Comparison of ENCODE assay signal across 13 cellular contexts in the genomic region with DNA sequence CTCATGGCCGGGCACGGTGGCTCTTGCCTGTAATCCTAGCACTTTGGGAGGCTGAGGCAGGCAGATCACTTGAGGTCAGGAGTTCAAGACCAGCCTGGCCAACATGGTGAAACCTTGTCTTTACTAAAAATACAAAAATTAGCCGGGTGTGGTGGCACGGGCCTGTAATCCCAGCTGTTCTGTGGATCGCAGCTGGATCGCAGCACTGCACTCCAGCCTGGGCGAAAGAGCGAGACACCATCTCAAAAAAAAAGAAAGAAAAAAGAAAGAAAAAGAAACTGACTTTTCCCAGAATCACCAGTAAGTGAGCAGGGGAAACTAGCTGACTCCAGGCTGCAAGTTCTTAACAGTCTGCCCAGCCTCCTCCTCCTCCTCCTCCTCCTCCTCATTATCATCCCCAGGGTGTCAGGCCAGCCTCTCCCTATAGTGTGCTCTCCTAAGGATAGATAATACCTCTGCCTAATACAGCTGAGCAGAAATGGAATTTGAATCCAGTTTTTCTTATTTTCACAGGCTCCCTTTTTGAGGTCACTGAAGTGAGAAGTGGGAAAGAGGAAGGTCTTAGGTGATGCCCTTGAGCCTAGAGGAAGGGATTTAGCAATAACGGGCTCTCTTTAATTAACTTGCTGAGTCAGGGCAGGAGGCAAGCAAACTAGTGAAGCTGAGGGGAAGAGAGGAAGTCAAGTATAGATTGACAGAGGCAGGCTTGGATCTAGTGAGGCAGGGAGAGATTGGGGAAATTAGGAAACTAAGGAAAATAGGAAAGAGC. TPM values are rescaled to one million over a fixed set of nuclear protein-coding genes. Genes with fewer than 3 reads are reported as not detected.
A peak's percentile ranks its signal among the peaks of the same experiment; 100 is the strongest.
DNase-seq lines count a peak whose midpoint lies in the region; ATAC-seq and TF ChIP-seq lines count a peak whose summit lies in the region.
"Had no signal": no experiment of that assay in that cellular context is flagged by ENCODE, and none has a peak within 500 bp of the region (broad histone marks: within the 10 kb centered on the region; RNA-seq: fewer than 3 reads in every experiment).

No MANE protein-coding gene starts in this region.

- no peaks in the 10 kb centered on the region for H3K27me3 ChIP-seq in heart right ventricle
- no peaks in the 10 kb centered on the region for H3K27me3 ChIP-seq in gastrocnemius medialis
- H3K27me3 ChIP-seq: uterus had no signal

- TF ChIP-seq POLR2A in gastrocnemius medialis (IDR thresholded peaks at IDR 0.05): no peak

- H3K4me3 ChIP-seq in heart right ventricle (no peak overlapping the region), gastrocnemius medialis (no peak overlapping the region)
- H3K4me3 ChIP-seq: uterus had no signal

- in situ Hi-C loops in gastrocnemius medialis (cut with MboI; ENCODE audit: low sequenced_read_pairs in 4 of 4): loop anchor here in 2 of 4 donors (10.0 kb wide), 1 partner anchor 106 kb away; no protein-coding TSS in a partner anchor

- intact Hi-C loops in heart right ventricle (cut with DNase I) (loop anchor here in 1 of 10 donors (10.0 kb wide), 1 partner anchor 96 kb away; a partner anchor contains a TSS), gastrocnemius medialis (cut with DNase I; ENCODE audit: low total_unique reads) (no loop called here)

- ATAC-seq in heart right ventricle (peak in 7 of 8 donors; percentile 37 to 85 (median 69)), gastrocnemius medialis (peak; percentile 33 to 51), HG03521 (IDR thresholded peaks at IDR 0.05; ENCODE audit: unreplicated experiment) (no peak)

- no peak for TF ChIP-seq CTCF in heart right ventricle (IDR thresholded peaks at IDR 0.05)
- TF ChIP-seq CTCF in gastrocnemius medialis (IDR thresholded peaks at IDR 0.05 in 4 of 5, conservative IDR thresholded peaks at IDR 0.05 in 1 of 5): no peak

- H3K9me3 ChIP-seq in heart right ventricle: no peaks in the 10 kb centered on the region
- H3K9me3 ChIP-seq in gastrocnemius medialis: no peaks in the 10 kb centered on the region
- H3K9me3 ChIP-seq: uterus had no signal

- peaks cover 0 to 21% (median 0%) of the 10 kb centered on the region in 9 donors for H3K4me1 ChIP-seq in heart right ventricle
- no peaks in the 10 kb centered on the region for H3K4me1 ChIP-seq in gastrocnemius medialis
- H3K4me1 ChIP-seq: uterus had no signal

- H3K36me3 ChIP-seq in heart right ventricle: no peaks in the 10 kb centered on the region
- no peaks in the 10 kb centered on the region for H3K36me3 ChIP-seq in gastrocnemius medialis
- H3K36me3 ChIP-seq: uterus had no signal

- peak; percentile 24 for DNase-seq in HT1080 (ENCODE audit: low read depth)
- peak; percentile 72 for DNase-seq in RPMI8226
- no peak for DNase-seq in heart right ventricle
- DNase-seq in gastrocnemius medialis: no peak
- no peak for DNase-seq in activated CD4-positive, alpha-beta T cell treated with anti-CD3 and anti-CD28 coated beads for 4 hours
- no peak for DNase-seq in foreskin melanocyte
- no peak for DNase-seq in NCI-H345 treated with DMSO at 0.1 percent for 48 hours (lab: John Stamatoyannopoulos, UW; ENCODE audit: unreplicated experiment)
- DNase-seq: activated naive CD8-positive, alpha-beta T cell treated with anti-CD3 and anti-CD28 coated beads for 36 hours; hippocampal formation; midbrain; NCI-H446; uterus had no signal

- 73 to 83% methylated on average over 9 of the region's 9 CpGs for WGBS in heart right ventricle, 2 donors

- H3K27ac ChIP-seq in heart right ventricle: peak overlapping the region in 4 of 10 donors; percentile 10 to 85 (median 39)
- H3K27ac ChIP-seq in gastrocnemius medialis: peak overlapping the region in 1 of 4 donors; percentile 2
- H3K27ac ChIP-seq: uterus had no signal

RNA-seq across cellular contexts. Expression of a gene that starts 11.8 kb away (rescaled TPM):
- 20.1 and 26.3 TPM in 2 replicates for total RNA-seq in HT1080 (2014; rRNA removed; shearing (Covaris generic))
- polyA plus RNA-seq in HT1080 (2015; cell fraction: cytosol; rRNA removed): 18.2 and 21.5 TPM in 2 replicates
- polyA plus RNA-seq in HT1080 (2015; cell fraction: nucleus; rRNA removed): 22.4 and 31.5 TPM in 2 replicates
- total RNA-seq in heart right ventricle (10 to 100 TPM; 31.9 to 43.5 (median 35.7) TPM), gastrocnemius medialis (10 to 100 TPM; 22.1 to 41.4 (median 29.7) TPM)
- 10 to 100 TPM; 13.3 to 15.8 TPM for polyA plus RNA-seq in heart right ventricle

Comparison
In these comparisons a context has a peak if more than half of its experiments do, and no peak if none do; other contexts are left out.
1. DNase-seq: peak in HT1080 (single experiment) and RPMI8226 (single experiment); none in heart right ventricle (0 of 2), gastrocnemius medialis (0 of 2), activated CD4-positive, alpha-beta T cell treated with anti-CD3 and anti-CD28 coated beads for 4 hours (0 of 2), foreskin melanocyte (single experiment) and NCI-H345 treated with DMSO at 0.1 percent for 48 hours (single experiment).